Comparison of ENCODE assay signal across 8 cellular contexts in the genomic region with DNA sequence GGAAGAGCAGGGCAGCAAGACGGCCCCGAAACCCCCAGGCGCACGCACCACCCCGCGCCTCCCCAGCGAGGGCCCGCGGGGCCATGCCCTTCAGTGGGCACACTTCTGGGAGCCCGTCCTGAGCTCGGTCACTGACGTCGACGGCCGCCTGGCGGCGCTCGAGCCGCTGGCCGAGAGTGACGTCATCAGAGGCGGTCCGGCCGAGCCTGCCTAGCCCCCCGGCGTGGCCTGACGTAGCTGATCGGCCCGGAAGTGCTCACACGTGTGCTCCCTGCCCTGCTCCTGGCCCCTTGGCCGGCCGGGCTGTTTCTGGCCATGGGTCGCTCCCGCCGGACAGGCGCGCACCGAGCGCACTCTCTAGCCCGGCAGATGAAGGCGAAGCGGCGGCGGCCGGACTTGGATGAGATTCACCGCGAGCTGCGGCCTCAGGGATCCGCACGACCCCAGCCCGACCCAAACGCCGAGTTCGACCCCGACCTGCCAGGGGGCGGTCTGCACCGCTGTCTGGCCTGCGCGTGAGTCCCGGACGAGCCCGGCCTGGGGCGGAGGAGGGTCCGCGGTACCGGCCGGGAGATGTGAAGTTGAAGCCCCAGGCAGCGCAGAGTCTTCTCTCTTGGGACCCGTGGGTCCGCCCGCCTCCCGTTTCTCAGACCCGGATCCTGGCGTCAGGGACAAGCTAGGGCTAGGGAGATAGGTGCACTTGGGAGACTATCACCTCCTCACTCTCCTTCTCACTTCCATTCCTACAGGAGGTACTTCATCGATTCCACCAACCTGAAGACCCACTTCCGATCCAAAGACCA. TPM values are rescaled to one million over a fixed set of nuclear protein-coding genes. Genes with fewer than 3 reads are reported as not detected.
DNase-seq lines count a peak whose midpoint lies in the region; ATAC-seq and TF ChIP-seq lines count a peak whose summit lies in the region.

ZNF593 (plus strand) TSS at position 240 of the 803 bp plus-strand sequence; CDS start at position 316, 76 bp downstream.

- H3K79me2 ChIP-seq in mammary epithelial cell (ENCODE audit: insufficient read depth, low read length) (peaks cover 22% of the 10 kb centered on the region), smooth muscle cell (ENCODE audit: low read depth) (peaks cover 4% of the 10 kb centered on the region)

- CTCF ChIA-PET in mammary epithelial cell (lab: Charles Lee; ENCODE audit: low non-redundant PET): interaction anchor here (0.5 to 1.4 kb wide), 11 partner anchors 10 to 226 kb away, joined by 3 to 19 read pairs (median 6); partner anchors contain the start of gene CEP85

- H4K20me1 ChIP-seq in mammary epithelial cell (ENCODE audit: insufficient read depth, low read length) (no peaks in the 10 kb centered on the region), smooth muscle cell (ENCODE audit: low read depth) (no peaks in the 10 kb centered on the region)

- H3K9ac ChIP-seq in mammary epithelial cell (ENCODE audit: insufficient read depth, low read length) (peak within 1 kb of the TSS; percentile 87), smooth muscle cell (ENCODE audit: low read depth) (peak within 1 kb of the TSS; percentile 93)

- H3K4me1 ChIP-seq in mammary epithelial cell (ENCODE audit: insufficient read depth, low read length): peaks cover 9% of the 10 kb centered on the region
- peaks cover 29% of the 10 kb centered on the region for H3K4me1 ChIP-seq in smooth muscle cell (ENCODE audit: low read depth)

- ATAC-seq in GM18520 (IDR thresholded peaks at IDR 0.05; ENCODE audit: unreplicated experiment) (peak; percentile 72), HG03066 (IDR thresholded peaks at IDR 0.05; ENCODE audit: low read depth, unreplicated experiment) (peak; percentile 79)

- H3K4me2 ChIP-seq in mammary epithelial cell (ENCODE audit: insufficient read depth, low read depth, low read length) (peak within 1 kb of the TSS; percentile 86), smooth muscle cell (peak within 1 kb of the TSS; percentile 97)

- TF ChIP-seq CTCF in WI38 (IDR thresholded peaks at IDR 0.05; ENCODE audit: low read depth, low read length): peak; percentile 86
- TF ChIP-seq CTCF in mammary epithelial cell (conservative IDR thresholded peaks at IDR 0.05 in 1 of 2, IDR thresholded peaks at IDR 0.05 in 1 of 2; ENCODE audit: extremely low read depth in 1 of 2, insufficient read depth in 1 of 2, low read depth in 1 of 2, low read length in 2 of 2): peak; percentile 83 to 94
- peak; percentile 83 for TF ChIP-seq CTCF in smooth muscle cell (IDR thresholded peaks at IDR 0.05; ENCODE audit: borderline replicate concordance, insufficient read depth, poor library complexity, severe bottlenecking)

- H2AFZ ChIP-seq in mammary epithelial cell (ENCODE audit: low read depth, low read length) (peak within 1 kb of the TSS; percentile 89), smooth muscle cell (ENCODE audit: low read depth) (peak within 1 kb of the TSS; percentile 80)

- H3K9me3 ChIP-seq in mammary epithelial cell (replicated peaks; ENCODE audit: insufficient read depth, low read length): no peaks in the 10 kb centered on the region
- H3K9me3 ChIP-seq in smooth muscle cell (replicated peaks; ENCODE audit: low read depth): no peaks in the 10 kb centered on the region

- TSS peak; percentile 88 for BruUV-seq in mammary epithelial cell (replicated peaks; lab: Mats Ljungman, UMichigan)

- intact Hi-C loops in mammary epithelial cell (cut with micrococcal nuclease): loop anchor here (1.0 to 5.0 kb wide), 4 partner anchors 64 to 221 kb away; partner anchors contain the start of gene CEP85

- peaks cover 8% of the 10 kb centered on the region for H3F3A ChIP-seq in smooth muscle cell (ENCODE audit: low read depth)

- DNase-seq in ACHN (peak; percentile 92), NCI-H2171 treated with DMSO at 0.1 percent for 48 hours (lab: John Stamatoyannopoulos, UW) (peak; percentile 87), mammary epithelial cell (peak; percentile 81), iPS-NIHi7 (ENCODE audit: extremely low spot score) (peak; percentile 97), smooth muscle cell (lab: John Stamatoyannopoulos, UW; ENCODE audit: unreplicated experiment) (peak; percentile 81)

- in situ Hi-C loops in ACHN (cut with HindIII; ENCODE audit: low pct_ligation_motif_present, low pct_unique_long_range_greater_than_20kb, low sequenced_read_pairs): no loop called here
- in situ Hi-C loops in mammary epithelial cell (cut with MboI; ENCODE audit: low sequenced_read_pairs in 2 of 2): loop anchor here in 1 of 2 donors (5.0 to 25.0 kb wide), 3 partner anchors 62 to 217 kb away; partner anchors contain the start of genes CEP85 and SLC30A2

- H3K4me3 ChIP-seq in WI38 (ENCODE audit: low read depth, low read length) (peak within 1 kb of the TSS; percentile 88), mammary epithelial cell (replicated peaks in 1 of 3; ENCODE audit: insufficient read depth in 1 of 3, low read depth in 2 of 3, low read length in 3 of 3) (peak within 1 kb of the TSS; percentile 73 to 84 (median 76)), smooth muscle cell (peak within 1 kb of the TSS; percentile 84)

- peaks cover 3% of the 10 kb centered on the region for H3K36me3 ChIP-seq in mammary epithelial cell (ENCODE audit: insufficient read depth, low read length)
- no peaks in the 10 kb centered on the region for H3K36me3 ChIP-seq in smooth muscle cell (ENCODE audit: low read depth)

- dilution Hi-C loops in mammary epithelial cell (cut with HindIII; ENCODE audit: low sequenced_read_pairs): loop anchor here (5.0 kb wide), 1 partner anchor 57 kb away; no protein-coding TSS in a partner anchor

- 4% methylated on average over 35 of the region's 76 CpGs for WGBS in mammary epithelial cell (ENCODE audit: low coverage, missing lambda C conversion rate)
- 3% methylated on average over 76 of the region's 76 CpGs for WGBS in smooth muscle cell (ENCODE audit: low lambda C conversion rate)

- H3K27me3 ChIP-seq in mammary epithelial cell (ENCODE audit: insufficient read depth, low read length) (no peaks in the 10 kb centered on the region), smooth muscle cell (ENCODE audit: low read depth) (no peaks in the 10 kb centered on the region)

- H3K27ac ChIP-seq in mammary epithelial cell (ENCODE audit: insufficient read depth, low read depth, low read length) (peak within 1 kb of the TSS; percentile 75), smooth muscle cell (ENCODE audit: low read depth) (peak within 1 kb of the TSS; percentile 70)

RNA-seq across cellular contexts. Expression of gene ZNF593, which starts in this region (rescaled TPM):
- total RNA-seq in mammary epithelial cell: 10 to 100 TPM; 31.5 to 41.5 TPM
- polyA plus RNA-seq in mammary epithelial cell: 61.2 TPM
- polyA minus RNA-seq in mammary epithelial cell: 20.1 TPM
- 9.2 and 38.4 TPM in 2 replicates for total RNA-seq in smooth muscle cell
- 52.4 and 67.7 TPM in 2 replicates for polyA plus RNA-seq in smooth muscle cell

Comparison
In these comparisons a context has a peak if more than half of its experiments do, and no peak if none do; other contexts are left out.
1. Peak in every context shown above with its lines: DNase-seq, ATAC-seq, H3K4me3 ChIP-seq and H3K27ac ChIP-seq.